ENCODE assay signal across 11 cellular contexts in the genomic region with DNA sequence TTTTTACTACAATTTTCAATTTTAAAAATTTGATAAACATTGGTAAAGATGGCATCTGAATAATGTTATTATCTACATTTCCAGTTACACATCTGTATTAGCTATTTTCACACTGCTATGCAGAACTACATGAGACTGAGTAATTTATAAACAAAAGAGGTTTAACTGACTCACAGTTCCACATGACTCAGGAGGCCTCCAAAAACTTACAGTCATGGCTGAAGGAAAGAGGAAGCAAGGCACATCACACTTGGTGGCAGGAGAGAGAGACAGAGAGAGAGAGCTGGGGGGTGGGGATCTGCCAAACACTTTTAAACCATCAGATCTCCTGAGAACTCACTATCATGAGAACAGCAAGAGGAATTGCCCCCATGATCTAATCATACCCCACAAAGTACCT.
DNase-seq lines count a peak whose midpoint lies in the region; TF ChIP-seq lines count a peak whose summit lies in the region.
"Had no signal": no experiment of that assay in that cellular context is flagged by ENCODE, and none has a peak within 500 bp of the region (broad histone marks: within the 10 kb centered on the region; RNA-seq: fewer than 3 reads in every experiment).

No MANE protein-coding gene starts in this region.

- TF ChIP-seq CTCF in AG09319 (IDR thresholded peaks at IDR 0.05; ENCODE audit: low read depth, low read length), result no peak
- no peak for TF ChIP-seq CTCF in A673 (conservative IDR thresholded peaks at IDR 0.05; ENCODE audit: low read depth, low read length)

- no peak overlapping the region for H3K4me3 ChIP-seq in A673 (ENCODE audit: low read depth, low read length, poor library complexity, severe bottlenecking)

- no peaks in the 10 kb centered on the region for H3K9me3 ChIP-seq in A673 (ENCODE audit: low read depth, low read length, poor library complexity, severe bottlenecking)

- BruUV-seq in A673 (replicated peaks; lab: Mats Ljungman, UMichigan), result no TSS peak

- DNase-seq in AG09319 (ENCODE audit: extremely low read depth, low read depth) (peak; percentile 31), KBM-7 (peak; percentile 5), amniotic epithelial cell (ENCODE audit: low read depth) (peak; percentile 76), iris pigment epithelial cell (ENCODE audit: low read depth) (peak; percentile 82), DMS153 (lab: John Stamatoyannopoulos, UW) (no peak), SK-N-DZ (ENCODE audit: low spot score) (no peak), A673 (ENCODE audit: low spot score) (no peak)
- no peak for DNase-seq in activated CD8-positive, alpha-beta memory T cell treated with anti-CD3 and anti-CD28 coated beads for 24 hours
- DNase-seq: naive thymus-derived CD8-positive, alpha-beta T cell; NCI-H510A treated with DMSO at 0.1 percent for 48 hours had no signal

- H3K27me3 ChIP-seq in A673 (replicated peaks; ENCODE audit: insufficient read depth, low read depth, low read length, poor library complexity), result no peaks in the 10 kb centered on the region

- CTCF ChIA-PET in A673 (lab: Charles Lee), result no interaction called here

- no peaks in the 10 kb centered on the region for H3K4me1 ChIP-seq in A673 (ENCODE audit: insufficient read depth, low read length, poor library complexity, severe bottlenecking)

- H3K27ac ChIP-seq in A673 (ENCODE audit: low read depth, low read length, poor library complexity, severe bottlenecking), result no peak overlapping the region
- H3K27ac ChIP-seq: VCaP had no signal

- H3K36me3 ChIP-seq in A673 (ENCODE audit: insufficient read depth, low read length, poor library complexity, severe bottlenecking), result no peaks in the 10 kb centered on the region

- intact Hi-C loops in A673 (cut with micrococcal nuclease; ENCODE audit: unreplicated experiment), result no loop called here

- in situ Hi-C loops in KBM-7 (cut with MboI; ENCODE audit: low pct_unique_long_range_greater_than_20kb, low sequenced_read_pairs), result no loop called here

- POLR2A ChIA-PET in A673 (lab: Charles Lee; ENCODE audit: low non-redundant PET), result no interaction called here

Comparison
In these comparisons a context has a peak if more than half of its experiments do, and no peak if none do; other contexts are left out.
1. DNase-seq: peak in AG09319 (single experiment), KBM-7 (single experiment), amniotic epithelial cell (single experiment) and iris pigment epithelial cell (single experiment); none in DMS153 (single experiment), activated CD8-positive, alpha-beta memory T cell treated with anti-CD3 and anti-CD28 coated beads for 24 hours (single experiment), SK-N-DZ (single experiment) and A673 (single experiment).